ENCODE assay signal across 24 cellular contexts in genomic region chr5:112653638-112654037, GRCh38.
"Had no signal": no experiment of that assay in that cellular context is flagged by ENCODE, and none has a peak within 500 bp of the region (broad histone marks: within the 10 kb centered on the region; RNA-seq: fewer than 3 reads in every experiment).

No MANE protein-coding gene starts in this region.

- DNase-seq: activated CD4-positive, alpha-beta T cell treated with anti-CD3 and anti-CD28 coated beads, Interleukin-2, amount 50 U/mL, for 1 hour; activated CD4-positive, CD25-positive, alpha-beta regulatory T cell treated with anti-CD3 and anti-CD28 coated beads, Interleukin-2, amount 50 U/mL, for 72 hours; activated CD8-positive, alpha-beta T cell treated with anti-CD3 and anti-CD28 coated beads, Interleukin-2, amount 10 ng/mL, durations not matched to agents 7 days and 5 days; activated naive CD4-positive, alpha-beta T cell; activated T-cell treated with anti-CD3 and anti-CD28 coated beads for 4 hours; activated T-cell treated with anti-CD3 and anti-CD28 coated beads, Interleukin-2, amount 50 U/mL, for 72 hours; dermis blood vessel endothelial cell; effector CD4-positive, alpha-beta T cell; left ventricle myocardium superior; mammary epithelial cell; naive thymus-derived CD8-positive, alpha-beta T cell; posterior cingulate gyrus; right cardiac atrium; stimulated activated CD4-positive, alpha-beta T cell treated with anti-CD3 and anti-CD28 coated beads, Interleukin-2, amount 100 ng/mL, for 48 hours; stimulated activated naive CD4-positive, alpha-beta T cell treated with Interleukin-2 at 50 U/mL for 16 hours; T-helper 2 cell; testis; transverse colon had no signal

- ATAC-seq: activated CD8-positive, alpha-beta T cell treated with anti-CD3 and anti-CD28 coated beads, Interleukin-2, amount 10 ng/mL, durations not matched to agents 7 days and 5 days; activated naive CD4-positive, alpha-beta T cell treated with anti-CD3 and anti-CD28 coated beads, Interleukin-2, amount 50 U/mL, for 72 hours; activated T-cell treated with anti-CD3 and anti-CD28 coated beads, Interleukin-2, amount 50 U/mL, for 72 hours; left ventricle myocardium superior; naive thymus-derived CD8-positive, alpha-beta T cell; right cardiac atrium had no signal

- H3K4me1 ChIP-seq: esophagus muscularis mucosa, testis, vagina had no signal

- FAIRE-seq: bronchial epithelial cell, frontal cortex, islet of Langerhans had no signal

- H3K9me3 ChIP-seq: esophagus muscularis mucosa, testis, transverse colon, vagina had no signal

- H3K4me3 ChIP-seq: esophagus muscularis mucosa, testis, transverse colon, vagina had no signal

- H3K36me3 ChIP-seq: esophagus muscularis mucosa, transverse colon, vagina had no signal

- H3K27ac ChIP-seq: esophagus muscularis mucosa, transverse colon, vagina had no signal

- H3K27me3 ChIP-seq: esophagus muscularis mucosa, testis, transverse colon, vagina had no signal
